8 cellular contexts compared by ENCODE assay signal in genomic region chr3:46693038-46693896, GRCh38. TPM values are rescaled to one million over a fixed set of nuclear protein-coding genes. Genes with fewer than 3 reads are reported as not detected.
DNase-seq lines count a peak whose midpoint lies in the region; ATAC-seq, FAIRE-seq and TF ChIP-seq lines count a peak whose summit lies in the region.

Gene ALS2CL, minus strand, starts transcription at chr3:46693679. Its CDS starts 4,239 bp downstream, at chr3:46689440.

- in situ Hi-C loops in K562 (cut with MboI), result no loop called here

- H3K79me2 ChIP-seq in K562 (ENCODE audit: control insufficient read depth, insufficient read depth, low read length), result no peaks in the 10 kb centered on the region

- no peaks in the 10 kb centered on the region for H3K9me3 ChIP-seq in K562 (replicated peaks; ENCODE audit: control insufficient read depth, insufficient read depth, low read depth, low read length)
- no peaks in the 10 kb centered on the region for H3K9me3 ChIP-seq in iPS-18c (ENCODE audit: control insufficient read depth, insufficient read depth, low read length)

- TF ChIP-seq CTCF in K562 (IDR thresholded peaks at IDR 0.05 in 2 of 3, conservative IDR thresholded peaks at IDR 0.05 in 1 of 3; ENCODE audit: insufficient read depth in 2 of 3, low read depth in 1 of 3, low read length in 3 of 3), result 0 out of 6 replicates have a peak, but pooled peaks of 1 of the 3 experiments have one; percentile 15

- CTCF ChIA-PET in K562 (lab: Yijun Ruan, JAX; ENCODE audit: low intra/inter-chr PET ratio), result interaction anchor here (0.5 kb wide), 1 partner anchor 19 kb away, joined by 4 read pairs; no protein-coding TSS in a partner anchor

- TF ChIP-seq POLR2A in K562 (conservative IDR thresholded peaks at IDR 0.05), result no peak

- TF ChIP-seq RAD21 in K562 (CRISPR knock-in tag; conservative IDR thresholded peaks at IDR 0.05 in 1 of 2, IDR thresholded peaks at IDR 0.05 in 1 of 2), result no peak

- no peaks in the 10 kb centered on the region for H3K9me1 ChIP-seq in K562 (ENCODE audit: control insufficient read depth, insufficient read depth, low read length)

- intact Hi-C loops in K562 (cut with micrococcal nuclease), result no loop called here

- TF ChIP-seq EP300 in K562 (IDR thresholded peaks at IDR 0.05; ENCODE audit: low read length), result no peak

- H2AFZ ChIP-seq in K562 (ENCODE audit: low read depth, low read length), result peak within 1 kb of the TSS; percentile 86

- H3K9ac ChIP-seq in K562 (ENCODE audit: insufficient read depth in 1 of 2, low read depth in 2 of 2, low read length in 2 of 2), result peak within 1 kb of the TSS; percentile 44 to 83; a peak in 3 of 4 replicates

- peaks cover 7 to 47% of the 10 kb centered on the region in 2 experiments for H3K27me3 ChIP-seq in K562 (ENCODE audit: control insufficient read depth in 2 of 2, insufficient read depth in 2 of 2, low read length in 2 of 2)

- POLR2A ChIA-PET in K562 (lab: Yijun Ruan, JAX), result interaction anchor here (1.0 to 1.2 kb wide), 2 partner anchors 22 to 304 kb away, joined by 3 read pairs; no protein-coding TSS in a partner anchor

- H3K4me3 ChIP-seq in K562 (peak within 1 kb of the TSS; percentile 40), iPS-18c (ENCODE audit: insufficient read depth, low read depth, low read length) (peak within 1 kb of the TSS; percentile 72)

- peak; percentile 26 for DNase-seq in NCI-H82 (lab: John Stamatoyannopoulos, UW)
- no peak for DNase-seq in NCI-H82 treated with DMSO at 0.1 percent for 48 hours (lab: John Stamatoyannopoulos, UW; ENCODE audit: unreplicated experiment)
- peak; percentile 71 for DNase-seq in T-helper 22 cell (ENCODE audit: low read depth)
- peak; percentile 48 to 97 (median 94) for DNase-seq in K562 (ENCODE audit: extremely low read depth in 1 of 4, low spot score in 3 of 4)
- DNase-seq in stimulated activated CD4-positive, alpha-beta T cell treated with anti-CD3 and anti-CD28 coated beads, Interleukin-12 subunit alpha, Interleukin-12 subunit beta, amount 100 ng/mL, for 48 hours (ENCODE audit: low read depth in 2 of 3, low spot score in 1 of 3), result peak; percentile 23 to 46 (median 38)

- H3K27ac ChIP-seq in K562 (ENCODE audit: extremely low read depth, low read depth, low read length), result no peak within 1 kb of the TSS

- ATAC-seq in K562 (peak; percentile 81), GM18511 (IDR thresholded peaks at IDR 0.05; ENCODE audit: unreplicated experiment) (no peak), HG03442 (IDR thresholded peaks at IDR 0.05; ENCODE audit: unreplicated experiment) (no peak)

- 2% methylated on average over 61 of the region's 72 CpGs for WGBS in K562 (ENCODE audit: insufficient coverage, low coverage, missing lambda C conversion rate)

- H4K20me1 ChIP-seq in K562 (replicated peaks; ENCODE audit: control insufficient read depth, insufficient read depth, low read length), result peaks cover 3% of the 10 kb centered on the region

- peak within 1 kb of the TSS; percentile 79 for H3K4me2 ChIP-seq in K562 (ENCODE audit: insufficient read depth, low read length)

- FAIRE-seq in K562 (lab: Jason Lieb, UNC), result peak; percentile 19

- peaks cover 0 to 27% of the 10 kb centered on the region in 2 experiments; a peak in 2 of 5 replicates for H3K4me1 ChIP-seq in K562 (replicated peaks in 1 of 2; ENCODE audit: control insufficient read depth in 2 of 2, insufficient read depth in 2 of 2, low read length in 2 of 2)

- H3K36me3 ChIP-seq in K562 (ENCODE audit: control insufficient read depth, insufficient read depth, low read length), result no peaks in the 10 kb centered on the region

- no TSS peak for BruUV-seq in K562 (replicated peaks; lab: Mats Ljungman, UMichigan)

TF ChIP-seq in K562, 482 proteins besides CTCF, POLR2A, EP300 and RAD21 (continues in another document):
- TF ChIP-seq MAZ (CRISPR knock-in tag; conservative IDR thresholded peaks at IDR 0.05 in 1 of 2, IDR thresholded peaks at IDR 0.05 in 1 of 2) (peak; percentile 32 to 59; a peak in 1 of 4 replicates), ZNF263 (CRISPR knock-in tag; IDR thresholded peaks at IDR 0.05; ENCODE audit: borderline replicate concordance) (peak; percentile 56; the same call in 1 of the 2 replicates), ARID4B (CRISPR knock-in tag; IDR thresholded peaks at IDR 0.05) (peak; percentile 62; the same call in 1 of the 2 replicates)
- TF ChIP-seq, protein P1, sequence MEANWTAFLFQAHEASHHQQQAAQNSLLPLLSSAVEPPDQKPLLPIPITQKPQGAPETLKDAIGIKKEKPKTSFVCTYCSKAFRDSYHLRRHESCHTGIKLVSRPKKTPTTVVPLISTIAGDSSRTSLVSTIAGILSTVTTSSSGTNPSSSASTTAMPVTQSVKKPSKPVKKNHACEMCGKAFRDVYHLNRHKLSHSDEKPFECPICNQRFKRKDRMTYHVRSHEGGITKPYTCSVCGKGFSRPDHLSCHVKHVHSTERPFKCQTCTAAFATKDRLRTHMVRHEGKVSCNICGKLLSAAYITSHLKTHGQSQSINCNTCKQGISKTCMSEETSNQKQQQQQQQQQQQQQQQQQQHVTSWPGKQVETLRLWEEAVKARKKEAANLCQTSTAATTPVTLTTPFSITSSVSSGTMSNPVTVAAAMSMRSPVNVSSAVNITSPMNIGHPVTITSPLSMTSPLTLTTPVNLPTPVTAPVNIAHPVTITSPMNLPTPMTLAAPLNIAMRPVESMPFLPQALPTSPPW (CRISPR knock-in tag; IDR thresholded peaks at IDR 0.05), result peak; percentile 78
- TF ChIP-seq, protein P2, sequence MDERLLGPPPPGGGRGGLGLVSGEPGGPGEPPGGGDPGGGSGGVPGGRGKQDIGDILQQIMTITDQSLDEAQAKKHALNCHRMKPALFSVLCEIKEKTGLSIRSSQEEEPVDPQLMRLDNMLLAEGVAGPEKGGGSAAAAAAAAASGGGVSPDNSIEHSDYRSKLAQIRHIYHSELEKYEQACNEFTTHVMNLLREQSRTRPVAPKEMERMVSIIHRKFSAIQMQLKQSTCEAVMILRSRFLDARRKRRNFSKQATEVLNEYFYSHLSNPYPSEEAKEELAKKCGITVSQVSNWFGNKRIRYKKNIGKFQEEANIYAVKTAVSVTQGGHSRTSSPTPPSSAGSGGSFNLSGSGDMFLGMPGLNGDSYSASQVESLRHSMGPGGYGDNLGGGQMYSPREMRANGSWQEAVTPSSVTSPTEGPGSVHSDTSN (CRISPR knock-in tag; IDR thresholded peaks at IDR 0.05; ENCODE audit: low read depth), result no peak
- TF ChIP-seq, protein P2 (tag; conservative IDR thresholded peaks at IDR 0.05; ENCODE audit: low read depth), result no peak

RNA-seq across cellular contexts. Expression of gene ALS2CL, which starts in this region (rescaled TPM):
- 1.1 and 1.4 TPM in 2 replicates for total RNA-seq in K562 (2011; cell fraction: chromatin; rRNA removed; ENCODE audit: low replicate concordance)
- total RNA-seq in K562 (2011; cell fraction: nucleolus; rRNA removed), result 0.66 and 0.83 TPM in 2 replicates
- total RNA-seq in K562 (2011; cell fraction: nucleoplasm; rRNA removed), result 0.51 and 0.61 TPM in 2 replicates
- total RNA-seq in K562 (2014; rRNA removed), result 0.05 TPM in 1 of 2 replicates, not detected in the other
- total RNA-seq in K562 (2014; rRNA removed; fragmentation: Illumina TruSeq; extraction: Trizol), result 0.04 TPM in 1 of 2 replicates, not detected in the other
- total RNA-seq in K562 (2015; rRNA removed; fragmentation: Illumina TruSeq; extraction: Trizol), result not detected in 2 replicates
- total RNA-seq in K562 (2021), result 0.13 TPM in 2 replicates
- 0.03 and 0.18 TPM in 2 replicates for polyA plus RNA-seq in K562 (2011; rRNA removed)
- 0.03 TPM in 1 of 2 replicates, not detected in the other for polyA plus RNA-seq in K562 (2011; cell fraction: cytosol; rRNA removed)
- polyA plus RNA-seq in K562 (2011; cell fraction: nucleus; rRNA removed), result 0.46 and 0.61 TPM in 2 replicates
- 0.05 and 1.0 TPM in 2 replicates for polyA plus RNA-seq in K562 (2012)
- polyA plus RNA-seq in K562 (2014; fragmentation: Illumina TruSeq; extraction: Trizol), result 0.07 TPM in 1 of 2 replicates, not detected in the other
- polyA plus RNA-seq in K562 (2014; fragmentation: Nextera tagmentation; extraction: Ambion mirVana), result not detected
- polyA plus RNA-seq in K562 (2014; rRNA removed), result 0.05 and 0.09 TPM in 2 replicates
- 0.06 TPM in 1 of 2 replicates, not detected in the other for polyA minus RNA-seq in K562 (2011; rRNA and poly(A)+ RNA removed)
- polyA minus RNA-seq in K562 (2011; cell fraction: cytosol; rRNA and poly(A)+ RNA removed), result 0.19 TPM in 1 of 2 replicates, not detected in the other
- 0.22 and 0.54 TPM in 2 replicates for polyA minus RNA-seq in K562 (2011; cell fraction: nucleus; rRNA and poly(A)+ RNA removed)
